In genomic region chr7:130879191-130879590, GRCh38 we compare ENCODE assay signal across 15 cellular contexts.
DNase-seq lines count a peak whose midpoint lies in the region; ATAC-seq and TF ChIP-seq lines count a peak whose summit lies in the region.
"Had no signal": no experiment of that assay in that cellular context is flagged by ENCODE, and none has a peak within 500 bp of the region (broad histone marks: within the 10 kb centered on the region; RNA-seq: fewer than 3 reads in every experiment).

No MANE protein-coding gene starts in this region.

- DNase-seq in activated naive CD4-positive, alpha-beta T cell treated with anti-CD3 and anti-CD28 coated beads, Interleukin-2, amount 50 U/mL, for 16 hours = no peak
- DNase-seq in NCI-H345 treated with DMSO at 0.1 percent for 48 hours (lab: John Stamatoyannopoulos, UW; ENCODE audit: unreplicated experiment) (peak; percentile 17), breast epithelium (ENCODE audit: low spot score in 2 of 2) (no peak), substantia nigra (lab: John Stamatoyannopoulos, UW) (no peak), NCI-H2081 treated with DMSO at 0.1 percent for 48 hours (lab: John Stamatoyannopoulos, UW) (no peak), esophagus muscularis mucosa (ENCODE audit: extremely low spot score) (no peak)
- DNase-seq: activated CD4-positive, alpha-beta T cell treated with anti-CD3 and anti-CD28 coated beads for 1 hour; DMS79 treated with DMSO at 0.1 percent for 48 hours; midbrain; NCI-H2081; ovary; upper lobe of left lung had no signal

- peak overlapping the region; percentile 83 for H3K27ac Mint-ChIP-seq in activated naive CD4-positive, alpha-beta T cell treated with anti-CD3 and anti-CD28 coated beads, Interleukin-2, amount 50 U/mL, for 24 hours

- no peaks in the 10 kb centered on the region for H3K9me3 ChIP-seq in breast epithelium
- no peaks in the 10 kb centered on the region for H3K9me3 ChIP-seq in esophagus muscularis mucosa
- H3K9me3 ChIP-seq: ovary, upper lobe of left lung had no signal

- H3K4me1 ChIP-seq in breast epithelium = peaks cover 0 to 6% of the 10 kb centered on the region in 2 donors
- H3K4me1 ChIP-seq in esophagus muscularis mucosa = peaks cover 41 to 84% (median 59%) of the 10 kb centered on the region in 4 donors

- no peak for TF ChIP-seq POLR2A in breast epithelium (IDR thresholded peaks at IDR 0.05)
- no peak for TF ChIP-seq POLR2A in esophagus muscularis mucosa (IDR thresholded peaks at IDR 0.05; ENCODE audit: low read depth)

- no peaks in the 10 kb centered on the region for H3K9me3 Mint-ChIP-seq in activated naive CD4-positive, alpha-beta T cell treated with anti-CD3 and anti-CD28 coated beads, Interleukin-2, amount 50 U/mL, for 24 hours
- H3K9me3 Mint-ChIP-seq: activated T-helper 2 cell treated with anti-CD3 and anti-CD28 coated beads, Interferon-gamma antibody, Interleukin-2, Interleukin-4, amounts not matched to agents 10 μg/mL and 5 μg/mL and 100 μg/mL, durations not matched to agents 14 hours and 24 hours and 36 hours had no signal

- no peak for ATAC-seq in GM18511 (IDR thresholded peaks at IDR 0.05; ENCODE audit: unreplicated experiment)

- H3K27me3 ChIP-seq in breast epithelium = no peaks in the 10 kb centered on the region
- H3K27me3 ChIP-seq in esophagus muscularis mucosa = no peaks in the 10 kb centered on the region
- H3K27me3 ChIP-seq: ovary, upper lobe of left lung had no signal

- TF ChIP-seq CTCF in breast epithelium (IDR thresholded peaks at IDR 0.05) = no peak
- TF ChIP-seq CTCF in esophagus muscularis mucosa (IDR thresholded peaks at IDR 0.05) = no peak

- H3K4me1 Mint-ChIP-seq in activated naive CD4-positive, alpha-beta T cell treated with anti-CD3 and anti-CD28 coated beads, Interleukin-2, amount 50 U/mL, for 24 hours = peaks cover 55% of the 10 kb centered on the region

- intact Hi-C loops in breast epithelium (cut with DNase I; ENCODE audit: low total_unique reads) = no loop called here
- intact Hi-C loops in esophagus muscularis mucosa (cut with DNase I) = no loop called here

- H3K27ac ChIP-seq in breast epithelium (peak overlapping the region; percentile 31 to 38), substantia nigra (ENCODE audit: low read depth, low read length, poor library complexity, severe bottlenecking) (peak overlapping the region; percentile 54), esophagus muscularis mucosa (replicated peaks in 1 of 4) (peak overlapping the region in 2 of 4 donors; percentile 5 to 8)
- H3K27ac ChIP-seq: ovary had no signal

- H3K4me3 Mint-ChIP-seq in activated naive CD4-positive, alpha-beta T cell treated with anti-CD3 and anti-CD28 coated beads, Interleukin-2, amount 50 U/mL, for 24 hours = no peak overlapping the region

- H3K36me3 Mint-ChIP-seq in activated naive CD4-positive, alpha-beta T cell treated with anti-CD3 and anti-CD28 coated beads, Interleukin-2, amount 50 U/mL, for 24 hours = peaks cover 28% of the 10 kb centered on the region

- TF ChIP-seq EP300 in esophagus muscularis mucosa (IDR thresholded peaks at IDR 0.05) = no peak

- 91% methylated on average over 2 of the region's 2 CpGs for WGBS in esophagus muscularis mucosa

- no peak overlapping the region for H3K4me3 ChIP-seq in breast epithelium
- no peak overlapping the region for H3K4me3 ChIP-seq in esophagus muscularis mucosa
- H3K4me3 ChIP-seq: ovary, upper lobe of left lung had no signal

- H3K27me3 Mint-ChIP-seq in activated naive CD4-positive, alpha-beta T cell treated with anti-CD3 and anti-CD28 coated beads, Interleukin-2, amount 50 U/mL, for 24 hours = no peaks in the 10 kb centered on the region

- no peaks in the 10 kb centered on the region for H3K36me3 ChIP-seq in breast epithelium
- peaks cover 14 to 86% (median 54%) of the 10 kb centered on the region in 4 donors for H3K36me3 ChIP-seq in esophagus muscularis mucosa
- H3K36me3 ChIP-seq: ovary had no signal
